In genomic region chr19:56252699-56253422, GRCh38 we compare ENCODE assay signal across 8 cellular contexts. TPM values are rescaled to one million over a fixed set of nuclear protein-coding genes. Genes with fewer than 3 reads are reported as not detected.
DNase-seq lines count a peak whose midpoint lies in the region; ATAC-seq and TF ChIP-seq lines count a peak whose summit lies in the region.

No MANE protein-coding gene starts in this region.

- intact Hi-C loops in upper lobe of right lung (cut with DNase I): no loop called here

- DNase-seq in EL: peak; percentile 60
- peak; percentile 85 for DNase-seq in KBM-7
- peak; percentile 68 to 71 for DNase-seq in SJCRH30
- DNase-seq in activated naive CD4-positive, alpha-beta T cell (lab: John Stamatoyannopoulos, UW): peak; percentile 20 to 51 (median 38)
- peak; percentile 41 for DNase-seq in glomerular endothelial cell (ENCODE audit: extremely low read depth, low read depth, low spot score)
- peak; percentile 39 for DNase-seq in pons (ENCODE audit: low spot score)
- DNase-seq in upper lobe of right lung: peak; percentile 90

- H3K4me3 ChIP-seq in SJCRH30 (no peak overlapping the region), upper lobe of right lung (no peak overlapping the region)

- H3K27ac ChIP-seq in SJCRH30 (no peak overlapping the region), upper lobe of right lung (no peak overlapping the region)

- ATAC-seq in upper lobe of right lung (peak; percentile 97), HG02798 (IDR thresholded peaks at IDR 0.05; ENCODE audit: poor library complexity, unreplicated experiment) (no peak)

- H3K4me1 ChIP-seq in SJCRH30 (no peaks in the 10 kb centered on the region), upper lobe of right lung (no peaks in the 10 kb centered on the region)

- in situ Hi-C loops in KBM-7 (cut with MboI; ENCODE audit: low pct_unique_long_range_greater_than_20kb, low sequenced_read_pairs): loop anchor here (10.0 kb wide), 1 partner anchor 178 kb away; no protein-coding TSS in a partner anchor

- peak; percentile 83 for TF ChIP-seq CTCF in upper lobe of right lung (IDR thresholded peaks at IDR 0.05)

- H3K27me3 ChIP-seq in SJCRH30 (no peaks in the 10 kb centered on the region), upper lobe of right lung (no peaks in the 10 kb centered on the region)

- H3K9me3 ChIP-seq in SJCRH30 (replicated peaks): no peaks in the 10 kb centered on the region
- no peaks in the 10 kb centered on the region for H3K9me3 ChIP-seq in upper lobe of right lung

- H3K36me3 ChIP-seq in SJCRH30: no peaks in the 10 kb centered on the region
- H3K36me3 ChIP-seq in upper lobe of right lung: no peaks in the 10 kb centered on the region

RNA-seq across cellular contexts. Expression of gene EDDM13, which starts 19.7 kb away (rescaled TPM):
- not detected in 2 replicates for total RNA-seq in SJCRH30 (2014; rRNA removed; shearing (Covaris generic))
- total RNA-seq in glomerular endothelial cell: 0.53 and 0.82 TPM in 2 replicates
- total RNA-seq in upper lobe of right lung: 1.1 TPM

RNA-seq across cellular contexts. Expression of gene ZSCAN5C, which starts 50.8 kb away (rescaled TPM):
- not detected in 2 replicates for total RNA-seq in SJCRH30 (2014; rRNA removed; shearing (Covaris generic))
- total RNA-seq in glomerular endothelial cell: not detected in 2 replicates
- total RNA-seq in upper lobe of right lung: not detected

RNA-seq across cellular contexts. Expression of gene ZSCAN5B, which starts 55.3 kb away (rescaled TPM):
- total RNA-seq in SJCRH30 (2014; rRNA removed; shearing (Covaris generic)): 0.10 TPM in 1 of 2 replicates, not detected in the other
- total RNA-seq in glomerular endothelial cell (not detected in 2 replicates), upper lobe of right lung (0.20 TPM)

Comparison
In these comparisons a context has a peak if more than half of its experiments do, and no peak if none do; other contexts are left out.
1. DNase-seq: peak in every context shown above with its lines; median percentile 90 in upper lobe of right lung; 85 in KBM-7; 70 in SJCRH30; 60 in EL; 41 in glomerular endothelial cell; 39 in pons; 38 in activated naive CD4-positive, alpha-beta T cell.